ENCODE assay signal across 12 cellular contexts in the genomic region with DNA sequence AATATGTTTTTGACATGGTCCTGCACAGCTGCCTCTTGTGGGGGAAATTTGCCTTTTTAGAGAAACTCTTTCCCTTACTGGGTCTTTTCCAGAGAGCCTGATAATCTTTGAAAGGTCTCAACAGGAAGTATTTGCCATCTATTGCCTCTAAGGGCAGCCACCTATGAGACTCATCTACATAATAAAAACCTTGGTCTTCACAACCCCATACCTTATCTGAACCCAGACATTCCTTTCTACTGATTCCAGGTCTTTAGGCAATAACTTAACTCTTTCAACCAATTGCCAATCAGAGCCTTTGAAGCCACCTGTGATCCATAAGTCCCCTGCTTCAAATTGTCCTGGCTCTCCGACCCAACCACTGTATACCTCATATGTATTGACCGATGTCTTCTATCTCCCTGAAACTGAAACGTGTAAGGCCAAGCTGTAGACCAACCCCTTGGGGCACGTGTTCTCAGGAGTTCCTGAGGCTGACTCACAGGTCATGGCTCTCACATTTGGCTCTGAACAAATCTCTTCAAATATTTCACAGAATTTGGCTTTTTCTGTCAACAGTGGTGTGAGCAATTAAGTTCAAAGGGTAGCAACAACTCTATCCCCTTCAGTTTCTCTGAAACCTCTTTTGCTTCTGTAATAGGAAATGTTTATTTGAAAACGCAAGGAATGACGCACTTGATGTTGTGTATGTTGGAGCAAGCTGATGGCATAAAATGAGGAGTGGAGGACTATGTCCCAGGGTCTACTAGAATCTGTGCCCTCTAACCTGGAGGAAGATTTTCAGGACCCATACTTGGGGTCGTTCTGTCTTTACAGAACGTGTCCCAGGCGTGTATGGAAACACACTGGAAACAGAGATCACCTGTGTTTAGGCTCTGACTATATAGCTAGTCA. TPM values are rescaled to one million over a fixed set of nuclear protein-coding genes. Genes with fewer than 3 reads are reported as not detected.
DNase-seq lines count a peak whose midpoint lies in the region; ATAC-seq and TF ChIP-seq lines count a peak whose summit lies in the region.
"Had no signal": no experiment of that assay in that cellular context is flagged by ENCODE, and none has a peak within 500 bp of the region (broad histone marks: within the 10 kb centered on the region; RNA-seq: fewer than 3 reads in every experiment).

No MANE protein-coding gene starts in this region.

- H3K4me1 ChIP-seq in GM23248 (ENCODE audit: insufficient read depth) (peaks cover 4% of the 10 kb centered on the region), PC-9 (replicated peaks; ENCODE audit: insufficient read depth) (peaks cover 52% of the 10 kb centered on the region), fibroblast of lung (ENCODE audit: control insufficient read depth, extremely low read depth, insufficient read depth, low read length) (no peaks in the 10 kb centered on the region)
- H3K4me1 ChIP-seq: prostate gland had no signal

- H3K4me3 ChIP-seq in GM23248 (no peak overlapping the region), PC-9 (peak overlapping the region; percentile 0; the same call in 1 of the 2 replicates), fibroblast of lung (replicated peaks in 1 of 4; ENCODE audit: control extremely low read depth in 1 of 4, insufficient read depth in 1 of 4, low read depth in 3 of 4, low read length in 4 of 4) (no peak overlapping the region)
- H3K4me3 ChIP-seq: prostate gland had no signal

- no peaks in the 10 kb centered on the region for H3K79me2 ChIP-seq in GM23248 (ENCODE audit: insufficient read depth)
- H3K79me2 ChIP-seq in PC-9 (ENCODE audit: low read depth), result no peaks in the 10 kb centered on the region
- no peaks in the 10 kb centered on the region for H3K79me2 ChIP-seq in fibroblast of lung (ENCODE audit: control insufficient read depth, insufficient read depth, low read length)

- H3K4me2 ChIP-seq in GM23248 (ENCODE audit: unreplicated experiment) (no peak overlapping the region), PC-9 (peak overlapping the region; percentile 51), fibroblast of lung (ENCODE audit: extremely low read depth, insufficient read depth, low read length) (no peak overlapping the region)
- H3K4me2 ChIP-seq: SK-N-SH had no signal

- in situ Hi-C loops in GM23248 (cut with MboI), result loop anchor here (10.0 kb wide), 1 partner anchor 200 kb away; a partner anchor contains a TSS

- POLR2A ChIA-PET in PC-9 (lab: Charles Lee; ENCODE audit: unreplicated experiment), result interaction anchor here (0.7 kb wide), 1 partner anchor 174 kb away, joined by 3 read pairs; no protein-coding TSS in a partner anchor
- POLR2A ChIA-PET in CD4-positive, alpha-beta T cell (lab: Charles Lee), result no interaction called here

- H4K20me1 ChIP-seq in GM23248 (ENCODE audit: insufficient read depth) (no peaks in the 10 kb centered on the region), PC-9 (ENCODE audit: insufficient read depth) (no peaks in the 10 kb centered on the region), fibroblast of lung (ENCODE audit: control insufficient read depth, extremely low read depth, insufficient read depth, low read length) (no peaks in the 10 kb centered on the region)

- no peaks in the 10 kb centered on the region for H3K9me3 ChIP-seq in GM23248 (ENCODE audit: low read depth)
- H3K9me3 ChIP-seq in PC-9 (ENCODE audit: insufficient read depth, low read depth), result no peaks in the 10 kb centered on the region
- no peaks in the 10 kb centered on the region for H3K9me3 ChIP-seq in fibroblast of lung (ENCODE audit: control insufficient read depth, insufficient read depth, low read depth, low read length)
- H3K9me3 ChIP-seq in CD4-positive, alpha-beta T cell (ENCODE audit: control insufficient read depth, low read length), result no peaks in the 10 kb centered on the region
- H3K9me3 ChIP-seq: prostate gland, SK-N-SH had no signal

- H3K9ac ChIP-seq in GM23248, result no peak overlapping the region
- no peak overlapping the region for H3K9ac ChIP-seq in fibroblast of lung (ENCODE audit: insufficient read depth, low read length)
- H3K9ac ChIP-seq: SK-N-SH had no signal

- no peak overlapping the region for H3K4me3 Mint-ChIP-seq in CD4-positive, alpha-beta T cell

- H2AFZ ChIP-seq in GM23248 (no peak overlapping the region), PC-9 (peak overlapping the region; percentile 50), fibroblast of lung (ENCODE audit: low read length) (no peak overlapping the region)

- H3K4me1 Mint-ChIP-seq in CD4-positive, alpha-beta T cell (ENCODE audit: low read depth), result peaks cover under 1% of the 10 kb centered on the region

- H3F3A ChIP-seq in GM23248 (ENCODE audit: insufficient read depth) (peaks cover 10% of the 10 kb centered on the region), PC-9 (ENCODE audit: insufficient read depth, low read depth) (peaks cover 62% of the 10 kb centered on the region)

- peak; percentile 53 for DNase-seq in GM23248
- DNase-seq in PC-9, result peak; percentile 64 to 98
- peak; percentile 8 to 49 for DNase-seq in fibroblast of lung (ENCODE audit: low read depth in 2 of 2)
- DNase-seq in omental fat pad (ENCODE audit: low spot score), result no peak
- DNase-seq in CD4-positive, alpha-beta T cell, result no peak
- no peak for DNase-seq in effector CD8-positive, alpha-beta T cell (lab: John Stamatoyannopoulos, UW)
- no peak for DNase-seq in SKM-1 treated with dmso at 0.1 percent for 144 hours (lab: John Stamatoyannopoulos, UW; ENCODE audit: unreplicated experiment)
- DNase-seq: activated effector memory CD4-positive, alpha-beta T cell treated with anti-CD3 and anti-CD28 coated beads, Interleukin-2, amount 50 U/mL, for 16 hours; MV-4-11; SK-N-SH had no signal

- TF ChIP-seq CTCF in PC-9 (conservative IDR thresholded peaks at IDR 0.05) (no peak), fibroblast of lung (conservative IDR thresholded peaks at IDR 0.05 in 1 of 2, IDR thresholded peaks at IDR 0.05 in 1 of 2; ENCODE audit: low read depth in 1 of 2, low read length in 2 of 2) (no peak), omental fat pad (IDR thresholded peaks at IDR 0.05) (no peak)
- TF ChIP-seq CTCF in CD4-positive, alpha-beta T cell (IDR thresholded peaks at IDR 0.05), result no peak

- CTCF ChIA-PET in PC-9 (lab: Charles Lee), result interaction anchor here (0.9 to 1.2 kb wide), 2 partner anchors 100 to 180 kb away, joined by 3 to 4 read pairs; no protein-coding TSS in a partner anchor
- CTCF ChIA-PET in CD4-positive, alpha-beta T cell (lab: Charles Lee), result no interaction called here

- no peak overlapping the region for H3K27ac ChIP-seq in GM23248
- peak overlapping the region; percentile 83 for H3K27ac ChIP-seq in PC-9
- H3K27ac ChIP-seq in fibroblast of lung (ENCODE audit: insufficient read depth, low read length), result no peak overlapping the region
- no peak overlapping the region for H3K27ac ChIP-seq in CD4-positive, alpha-beta T cell (ENCODE audit: low read depth, low read length)
- H3K27ac ChIP-seq: prostate gland had no signal

- ATAC-seq in omental fat pad (ENCODE audit: low FRiP score) (peak; percentile 69), GM18870 (IDR thresholded peaks at IDR 0.05; ENCODE audit: unreplicated experiment) (no peak)
- no peak for ATAC-seq in CD4-positive, alpha-beta T cell (ENCODE audit: poor library complexity)

- peaks cover 71% of the 10 kb centered on the region for H3K27me3 Mint-ChIP-seq in CD4-positive, alpha-beta T cell

- no peaks in the 10 kb centered on the region for H3K36me3 ChIP-seq in GM23248 (ENCODE audit: low read depth)
- H3K36me3 ChIP-seq in PC-9 (ENCODE audit: low read depth), result no peaks in the 10 kb centered on the region
- no peaks in the 10 kb centered on the region for H3K36me3 ChIP-seq in fibroblast of lung (ENCODE audit: control insufficient read depth, insufficient read depth, low read length)
- H3K36me3 ChIP-seq: prostate gland had no signal

- no peaks in the 10 kb centered on the region for H3K36me3 Mint-ChIP-seq in CD4-positive, alpha-beta T cell (ENCODE audit: low read depth)

- H3K9me2 ChIP-seq in GM23248 (ENCODE audit: insufficient read depth) (no peaks in the 10 kb centered on the region), PC-9 (ENCODE audit: insufficient read depth) (no peaks in the 10 kb centered on the region)
- H3K9me2 ChIP-seq: SK-N-SH had no signal

- intact Hi-C loops in PC-9 (cut with micrococcal nuclease; ENCODE audit: unreplicated experiment), result loop anchor here (2.0 kb wide), 1 partner anchor 86 kb away; no protein-coding TSS in a partner anchor
- intact Hi-C loops in CD4-positive, alpha-beta T cell (cut with DNase I, micrococcal nuclease), result no loop called here

- no peak overlapping the region for H3K27ac Mint-ChIP-seq in CD4-positive, alpha-beta T cell

- H3K27me3 ChIP-seq in GM23248 (replicated peaks; ENCODE audit: insufficient read depth), result 0 out of 2 replicates have a peak, but pooled peaks cover 5% of the 10 kb centered on the region
- no peaks in the 10 kb centered on the region for H3K27me3 ChIP-seq in PC-9 (ENCODE audit: insufficient read depth, low read depth)
- peaks cover 3% of the 10 kb centered on the region for H3K27me3 ChIP-seq in fibroblast of lung (ENCODE audit: control insufficient read depth, insufficient read depth, low read length)
- peaks cover 39% of the 10 kb centered on the region for H3K27me3 ChIP-seq in CD4-positive, alpha-beta T cell (ENCODE audit: control insufficient read depth, insufficient read depth, low read length)

- 69 to 76% methylated on average over 9 of the region's 9 CpGs for WGBS in GM23248 (ENCODE audit: low coverage in 1 of 2, low lambda C conversion rate in 2 of 2, missing lambda C conversion rate in 2 of 2), 2 experiments

- no TSS peak for BruUV-seq in PC-9 (replicated peaks; lab: Mats Ljungman, UMichigan)

- H3K9me3 Mint-ChIP-seq in CD4-positive, alpha-beta T cell, result no peaks in the 10 kb centered on the region

RNA-seq across cellular contexts. Expression of a gene that starts 49.2 kb away (rescaled TPM):
- 133 and 156 TPM in 2 replicates for total RNA-seq in GM23248 (2014; rRNA removed; shearing (Covaris generic))
- 502 and 518 TPM in 2 replicates for polyA plus RNA-seq in GM23248 (2016; fragmentation: Nextera tagmentation; extraction: Ambion mirVana)
- total RNA-seq in PC-9 (2021), result 310 and 330 TPM in 2 replicates
- total RNA-seq in fibroblast of lung, result 158 and 185 TPM in 2 replicates
- polyA plus RNA-seq in fibroblast of lung, result 333 and 400 TPM in 2 replicates
- polyA plus RNA-seq in fibroblast of lung (2012), result 235 and 291 TPM in 2 replicates
- polyA minus RNA-seq in fibroblast of lung (ENCODE audit: low replicate concordance), result 39.8 and 40.9 TPM in 2 replicates
- 100 to 1,000 TPM; 157 to 399 (median 292) TPM for total RNA-seq in omental fat pad
- total RNA-seq in CD4-positive, alpha-beta T cell, result 100 to 1,000 TPM; 658 TPM

Comparison
In these comparisons a context has a peak if more than half of its experiments do, and no peak if none do; other contexts are left out.
1. DNase-seq: peak in GM23248 (single experiment), PC-9 (2 of 2) and fibroblast of lung (2 of 2); none in omental fat pad (single experiment), CD4-positive, alpha-beta T cell (0 of 10), effector CD8-positive, alpha-beta T cell (single experiment) and SKM-1 treated with dmso at 0.1 percent for 144 hours (single experiment).